8 cellular contexts compared by ENCODE assay signal in the genomic region with DNA sequence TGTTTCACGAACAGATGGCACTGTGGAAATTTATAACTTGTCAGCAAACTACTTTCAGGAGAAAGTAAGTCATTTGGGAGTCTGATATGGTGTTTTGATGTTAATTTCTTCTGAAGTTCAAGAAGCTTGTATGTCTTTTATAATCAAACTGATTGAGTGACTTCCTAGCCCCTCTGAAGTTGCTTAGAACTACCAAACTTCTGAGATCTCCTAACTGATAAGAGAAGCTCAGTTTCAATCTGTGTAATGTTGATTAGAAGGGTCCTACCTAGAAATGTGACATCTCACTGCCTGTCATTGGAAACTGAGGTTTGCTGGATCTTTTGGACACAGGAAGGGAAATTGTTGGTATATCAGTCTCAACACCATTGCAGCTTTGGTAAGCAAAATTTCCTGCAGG. TPM values are rescaled to one million over a fixed set of nuclear protein-coding genes. Genes with fewer than 3 reads are reported as not detected.
A peak's percentile ranks its signal among the peaks of the same experiment; 100 is the strongest.
DNase-seq lines count a peak whose midpoint lies in the region; ATAC-seq, FAIRE-seq and TF ChIP-seq lines count a peak whose summit lies in the region.

No MANE protein-coding gene starts in this region.

- peak overlapping the region; percentile 94 for H3K4me3 Mint-ChIP-seq in natural killer cell

- peaks cover 42 to 48% of the 10 kb centered on the region in 2 donors for H3K4me1 Mint-ChIP-seq in natural killer cell

- H3K4me2 ChIP-seq in BLaER1, result peak overlapping the region; percentile 93

- no peak for FAIRE-seq in RCC 7860 (lab: Jason Lieb, UNC)

- no peaks in the 10 kb centered on the region for H3K9me3 Mint-ChIP-seq in natural killer cell

- no peaks in the 10 kb centered on the region for H3K27me3 Mint-ChIP-seq in natural killer cell (ENCODE audit: low read depth in 2 of 2)

- H3K9ac ChIP-seq in BLaER1, result peak overlapping the region; percentile 96
- peak overlapping the region in 1 of 2 donors; percentile 79 for H3K9ac ChIP-seq in colonic mucosa (ENCODE audit: low read depth in 2 of 2, low read length in 2 of 2)

- H4K20me1 ChIP-seq in BLaER1, result peaks cover 86% of the 10 kb centered on the region

- DNase-seq in LNCaP clone FGC (ENCODE audit: low read depth) (no peak), colonic mucosa (no peak), natural killer cell (no peak), ACHN (no peak), NCI-H2171 treated with DMSO at 0.1 percent for 48 hours (lab: John Stamatoyannopoulos, UW) (no peak), RCC 7860 (ENCODE audit: low spot score) (no peak), midbrain (lab: John Stamatoyannopoulos, UW) (no peak)

- H3K27ac ChIP-seq in BLaER1, result peak overlapping the region; percentile 96; the same call in 1 of the 2 replicates
- H3K27ac ChIP-seq in colonic mucosa, result no peak overlapping the region

- H3K4me1 ChIP-seq in BLaER1 (peaks cover 38% of the 10 kb centered on the region), colonic mucosa (peaks cover 3% of the 10 kb centered on the region)

- in situ Hi-C loops in ACHN (cut with HindIII; ENCODE audit: low pct_ligation_motif_present, low pct_unique_long_range_greater_than_20kb, low sequenced_read_pairs), result no loop called here

- intact Hi-C loops in colonic mucosa (cut with DNase I), result no loop called here
- intact Hi-C loops in natural killer cell (cut with micrococcal nuclease), result no loop called here

- H3K27me3 ChIP-seq in BLaER1 (no peaks in the 10 kb centered on the region), colonic mucosa (no peaks in the 10 kb centered on the region)

- peak overlapping the region; percentile 48 to 80 for H3K27ac Mint-ChIP-seq in natural killer cell

- no peaks in the 10 kb centered on the region for H3K36me3 Mint-ChIP-seq in natural killer cell

- H3K36me3 ChIP-seq in BLaER1, result peaks cover 58% of the 10 kb centered on the region
- no peaks in the 10 kb centered on the region for H3K36me3 ChIP-seq in colonic mucosa

- TF ChIP-seq CTCF in LNCaP clone FGC (IDR thresholded peaks at IDR 0.05; ENCODE audit: control insufficient read depth, extremely low read depth, insufficient read depth), result no peak
- TF ChIP-seq CTCF in colonic mucosa (IDR thresholded peaks at IDR 0.05), result no peak
- TF ChIP-seq CTCF in natural killer cell (IDR thresholded peaks at IDR 0.05), result no peak

- no peaks in the 10 kb centered on the region for H3K9me3 ChIP-seq in BLaER1
- H3K9me3 ChIP-seq in colonic mucosa, result no peaks in the 10 kb centered on the region

- no peak for ATAC-seq in natural killer cell

- H3K4me3 ChIP-seq in BLaER1 (peak overlapping the region; percentile 95), LNCaP clone FGC (ENCODE audit: low read depth, low read length) (peak overlapping the region; percentile 69), colonic mucosa (peak overlapping the region; percentile 85)

RNA-seq across cellular contexts. Expression of a gene that starts 1.1 kb away (rescaled TPM):
- total RNA-seq in colonic mucosa (10 to 100 TPM; 19.2 to 32.9 TPM), natural killer cell (10 to 100 TPM; 23.2 to 42.6 (median 36.3) TPM)

RNA-seq across cellular contexts. Expression of a gene that starts 1.2 kb away (rescaled TPM):
- 100 to 1,000 TPM in 1 of 2 donors, 10 to 100 TPM in 1; 82.9 to 143 TPM for total RNA-seq in colonic mucosa
- total RNA-seq in natural killer cell, result 10 to 100 TPM; 45.7 to 76.5 (median 74.2) TPM

RNA-seq across cellular contexts. Expression of a gene that starts 28.1 kb away (rescaled TPM):
- total RNA-seq in colonic mucosa (10 to 100 TPM in 1 of 2 donors, 1 to 10 TPM in 1; 5.1 to 19.9 TPM), natural killer cell (1 to 10 TPM; 1.8 to 2.5 (median 2.3) TPM)

RNA-seq across cellular contexts. Expression of a gene that starts 53.4 kb away (rescaled TPM):
- total RNA-seq in colonic mucosa (10 to 100 TPM; 34.5 to 34.8 TPM), natural killer cell (10 to 100 TPM; 43.8 to 55.2 (median 49.9) TPM)
